ENCODE assay signal across 1 cellular context in genomic region chr22:26482171-26482570, GRCh38.
TF ChIP-seq lines count a peak whose summit lies in the region.

No MANE protein-coding gene starts in this region.

TF ChIP-seq in K562, 482 proteins besides CTCF, POLR2A, EP300 and RAD21 (continued from another document):
- TF ChIP-seq, protein P1, sequence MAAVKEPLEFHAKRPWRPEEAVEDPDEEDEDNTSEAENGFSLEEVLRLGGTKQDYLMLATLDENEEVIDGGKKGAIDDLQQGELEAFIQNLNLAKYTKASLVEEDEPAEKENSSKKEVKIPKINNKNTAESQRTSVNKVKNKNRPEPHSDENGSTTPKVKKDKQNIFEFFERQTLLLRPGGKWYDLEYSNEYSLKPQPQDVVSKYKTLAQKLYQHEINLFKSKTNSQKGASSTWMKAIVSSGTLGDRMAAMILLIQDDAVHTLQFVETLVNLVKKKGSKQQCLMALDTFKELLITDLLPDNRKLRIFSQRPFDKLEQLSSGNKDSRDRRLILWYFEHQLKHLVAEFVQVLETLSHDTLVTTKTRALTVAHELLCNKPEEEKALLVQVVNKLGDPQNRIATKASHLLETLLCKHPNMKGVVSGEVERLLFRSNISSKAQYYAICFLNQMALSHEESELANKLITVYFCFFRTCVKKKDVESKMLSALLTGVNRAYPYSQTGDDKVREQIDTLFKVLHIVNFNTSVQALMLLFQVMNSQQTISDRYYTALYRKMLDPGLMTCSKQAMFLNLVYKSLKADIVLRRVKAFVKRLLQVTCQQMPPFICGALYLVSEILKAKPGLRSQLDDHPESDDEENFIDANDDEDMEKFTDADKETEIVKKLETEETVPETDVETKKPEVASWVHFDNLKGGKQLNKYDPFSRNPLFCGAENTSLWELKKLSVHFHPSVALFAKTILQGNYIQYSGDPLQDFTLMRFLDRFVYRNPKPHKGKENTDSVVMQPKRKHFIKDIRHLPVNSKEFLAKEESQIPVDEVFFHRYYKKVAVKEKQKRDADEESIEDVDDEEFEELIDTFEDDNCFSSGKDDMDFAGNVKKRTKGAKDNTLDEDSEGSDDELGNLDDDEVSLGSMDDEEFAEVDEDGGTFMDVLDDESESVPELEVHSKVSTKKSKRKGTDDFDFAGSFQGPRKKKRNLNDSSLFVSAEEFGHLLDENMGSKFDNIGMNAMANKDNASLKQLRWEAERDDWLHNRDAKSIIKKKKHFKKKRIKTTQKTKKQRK (IDR thresholded peaks at IDR 0.05; ENCODE audit: borderline replicate concordance, low read depth, low read length): no peak
TF ChIP-seq in K562: peak in this region for 8.
